Comparison of ENCODE assay signal across 1 cellular context in genomic region chr3:133799794-133800585, GRCh38.
A peak's percentile ranks its signal among the peaks of the same experiment; 100 is the strongest.
TF ChIP-seq lines count a peak whose summit lies in the region.

No MANE protein-coding gene starts in this region.

TF ChIP-seq in IMR-90, 13 proteins besides CTCF, POLR2A, EP300 and RAD21:
- TF ChIP-seq RFX5 (IDR thresholded peaks at IDR 0.05; ENCODE audit: low read depth, low read length): no peak
- TF ChIP-seq CEBPB (IDR thresholded peaks at IDR 0.05; ENCODE audit: low read depth, low read length): peak; percentile 88
